Comparison of ENCODE assay signal across 19 cellular contexts in genomic region chr1:21621051-21621450, GRCh38. TPM values are rescaled to one million over a fixed set of nuclear protein-coding genes. Genes with fewer than 3 reads are reported as not detected.
DNase-seq lines count a peak whose midpoint lies in the region; ATAC-seq and TF ChIP-seq lines count a peak whose summit lies in the region.
"Had no signal": no experiment of that assay in that cellular context is flagged by ENCODE, and none has a peak within 500 bp of the region (broad histone marks: within the 10 kb centered on the region; RNA-seq: fewer than 3 reads in every experiment).

No MANE protein-coding gene starts in this region.

- peaks cover 6% of the 10 kb centered on the region for H3K4me1 Mint-ChIP-seq in activated naive CD8-positive, alpha-beta T cell treated with anti-CD3 and anti-CD28 coated beads, Interleukin-2, amount 10 ng/mL, durations not matched to agents 7 days and 5 days
- H3K4me1 Mint-ChIP-seq in activated naive CD8-positive, alpha-beta T cell treated with anti-CD3 and anti-CD28 coated beads for 36 hours, result peaks cover 1% of the 10 kb centered on the region
- peaks cover 65% of the 10 kb centered on the region for H3K4me1 Mint-ChIP-seq in brain
- peaks cover 14% of the 10 kb centered on the region for H3K4me1 Mint-ChIP-seq in type B pancreatic cell (ENCODE audit: unreplicated experiment)

- ATAC-seq in activated naive CD8-positive, alpha-beta T cell treated with anti-CD3 and anti-CD28 coated beads, Interleukin-2, amount 10 ng/mL, durations not matched to agents 7 days and 5 days (ENCODE audit: low read depth), result no peak
- no peak for ATAC-seq in lung (ENCODE audit: insufficient read depth, low FRiP score)
- ATAC-seq: natural killer cell treated with Interleukin-12 subunit alpha and Interleukin-12 subunit beta and Interleukin-15 and Interleukin-18, amount 100 ng/mL, for 72 hours had no signal

- H3K27me3 ChIP-seq in lung (ENCODE audit: control insufficient read depth, insufficient read depth), result no peaks in the 10 kb centered on the region
- no peaks in the 10 kb centered on the region for H3K27me3 ChIP-seq in prostate gland (replicated peaks; ENCODE audit: insufficient read depth)
- peaks cover 13% of the 10 kb centered on the region for H3K27me3 ChIP-seq in H7 (ENCODE audit: control insufficient read depth, insufficient read depth, low read length)

- 63 to 76% methylated on average over 7 of the region's 7 CpGs for WGBS in lung, 2 donors
- WGBS in prostate gland, result 73% methylated on average over 7 of the region's 7 CpGs

- H3K27ac Mint-ChIP-seq in activated naive CD8-positive, alpha-beta T cell treated with anti-CD3 and anti-CD28 coated beads, Interleukin-2, amount 10 ng/mL, durations not matched to agents 7 days and 5 days, result no peak overlapping the region
- H3K27ac Mint-ChIP-seq in activated naive CD8-positive, alpha-beta T cell treated with anti-CD3 and anti-CD28 coated beads for 36 hours, result no peak overlapping the region
- H3K27ac Mint-ChIP-seq in brain (peak overlapping the region in 4 of 5 experiments; percentile 67 to 91 (median 76)), type B pancreatic cell (no peak overlapping the region)
- H3K27ac Mint-ChIP-seq: CD4-positive, alpha-beta T cell; HFFc6; immature natural killer cell; natural killer cell treated with Interleukin-12 subunit alpha and Interleukin-12 subunit beta and Interleukin-15 and Interleukin-18, amount 100 ng/mL, for 72 hours had no signal

- no peaks in the 10 kb centered on the region for H3K9me3 Mint-ChIP-seq in activated naive CD8-positive, alpha-beta T cell treated with anti-CD3 and anti-CD28 coated beads, Interleukin-2, amount 10 ng/mL, durations not matched to agents 7 days and 5 days
- no peaks in the 10 kb centered on the region for H3K9me3 Mint-ChIP-seq in activated naive CD8-positive, alpha-beta T cell treated with anti-CD3 and anti-CD28 coated beads for 36 hours
- H3K9me3 Mint-ChIP-seq in brain (no peaks in the 10 kb centered on the region), type B pancreatic cell (no peaks in the 10 kb centered on the region)
- H3K9me3 Mint-ChIP-seq: CD4-positive, alpha-beta T cell; HFFc6; immature natural killer cell; natural killer cell treated with Interleukin-12 subunit alpha and Interleukin-12 subunit beta and Interleukin-15 and Interleukin-18, amount 100 ng/mL, for 72 hours had no signal

- H3K4me3 Mint-ChIP-seq in activated naive CD8-positive, alpha-beta T cell treated with anti-CD3 and anti-CD28 coated beads, Interleukin-2, amount 10 ng/mL, durations not matched to agents 7 days and 5 days, result peak overlapping the region; percentile 19
- H3K4me3 Mint-ChIP-seq in activated naive CD8-positive, alpha-beta T cell treated with anti-CD3 and anti-CD28 coated beads for 36 hours, result no peak overlapping the region
- H3K4me3 Mint-ChIP-seq in brain (peak overlapping the region; percentile 19 to 80 (median 71)), type B pancreatic cell (peak overlapping the region; percentile 54)

- no peaks in the 10 kb centered on the region for H3K36me3 Mint-ChIP-seq in activated naive CD8-positive, alpha-beta T cell treated with anti-CD3 and anti-CD28 coated beads, Interleukin-2, amount 10 ng/mL, durations not matched to agents 7 days and 5 days
- H3K36me3 Mint-ChIP-seq in activated naive CD8-positive, alpha-beta T cell treated with anti-CD3 and anti-CD28 coated beads for 36 hours, result no peaks in the 10 kb centered on the region
- H3K36me3 Mint-ChIP-seq in brain (peaks cover 10% of the 10 kb centered on the region), type B pancreatic cell (no peaks in the 10 kb centered on the region)
- H3K36me3 Mint-ChIP-seq: immature natural killer cell; natural killer cell treated with Interleukin-12 subunit alpha and Interleukin-12 subunit beta and Interleukin-15 and Interleukin-18, amount 100 ng/mL, for 72 hours had no signal

- H3K9me3 ChIP-seq in lung (ENCODE audit: control insufficient read depth in 2 of 2, insufficient read depth in 1 of 2, low read length in 1 of 2) (no peaks in the 10 kb centered on the region), prostate gland (no peaks in the 10 kb centered on the region)
- H3K9me3 ChIP-seq: heart left ventricle, spleen had no signal

- peaks cover 0 to 7% of the 10 kb centered on the region in 2 donors for H3K4me1 ChIP-seq in lung (ENCODE audit: control insufficient read depth in 2 of 2, insufficient read depth in 2 of 2, low read length in 2 of 2)
- peaks cover 29% of the 10 kb centered on the region for H3K4me1 ChIP-seq in prostate gland (replicated peaks)

- no peak for TF ChIP-seq POLR2A in prostate gland (IDR thresholded peaks at IDR 0.05)

- no peak for DNase-seq in activated naive CD8-positive, alpha-beta T cell treated with anti-CD3 and anti-CD28 coated beads, Interleukin-2, amount 10 ng/mL, durations not matched to agents 7 days and 5 days
- no peak for DNase-seq in activated naive CD8-positive, alpha-beta T cell treated with anti-CD3 and anti-CD28 coated beads for 36 hours
- no peak for DNase-seq in lung (ENCODE audit: low spot score)
- DNase-seq in type B pancreatic cell (ENCODE audit: extremely low spot score, unreplicated experiment), result no peak
- no peak for DNase-seq in prostate gland (ENCODE audit: low spot score)
- no peak for DNase-seq in NCI-H446 treated with DMSO at 0.1 percent for 48 hours (lab: John Stamatoyannopoulos, UW)
- no peak for DNase-seq in H7
- DNase-seq: activated CD4-positive, alpha-beta T cell treated with anti-CD3 and anti-CD28 coated beads, Interleukin-2, amount 50 U/mL, for 4 hours; CD4-positive, alpha-beta T cell; cerebellar nuclear complex; HFFc6; immature natural killer cell; KG1; mesenchymal stem cell; NCI-H2029; spleen had no signal

- H3K27me3 Mint-ChIP-seq in activated naive CD8-positive, alpha-beta T cell treated with anti-CD3 and anti-CD28 coated beads, Interleukin-2, amount 10 ng/mL, durations not matched to agents 7 days and 5 days, result peaks cover 24% of the 10 kb centered on the region
- H3K27me3 Mint-ChIP-seq in activated naive CD8-positive, alpha-beta T cell treated with anti-CD3 and anti-CD28 coated beads for 36 hours, result peaks cover 43% of the 10 kb centered on the region
- no peaks in the 10 kb centered on the region for H3K27me3 Mint-ChIP-seq in brain
- peaks cover 13% of the 10 kb centered on the region for H3K27me3 Mint-ChIP-seq in type B pancreatic cell

- H3K4me3 ChIP-seq in lung, result peak overlapping the region; percentile 7
- H3K4me3 ChIP-seq in prostate gland, result peak overlapping the region in 1 of 2 donors; percentile 54
- no peak overlapping the region for H3K4me3 ChIP-seq in H7 (ENCODE audit: insufficient read depth, low read depth, low read length)
- H3K4me3 ChIP-seq: heart left ventricle, spleen had no signal

- no peak for TF ChIP-seq CTCF in brain (conservative IDR thresholded peaks at IDR 0.05)
- TF ChIP-seq CTCF in lung (IDR thresholded peaks at IDR 0.05; ENCODE audit: control extremely low read depth, extremely low read depth), result no peak
- no peak for TF ChIP-seq CTCF in type B pancreatic cell (conservative IDR thresholded peaks at IDR 0.05)
- no peak for TF ChIP-seq CTCF in prostate gland (IDR thresholded peaks at IDR 0.05)

- intact Hi-C loops in prostate gland (cut with DNase I), result no loop called here

- POLR2A ChIA-PET in activated naive CD8-positive, alpha-beta T cell treated with anti-CD3 and anti-CD28 coated beads, Interleukin-2, amount 10 ng/mL, durations not matched to agents 7 days and 5 days (lab: Charles Lee), result no interaction called here

- no peaks in the 10 kb centered on the region for H3K36me3 ChIP-seq in lung (ENCODE audit: control insufficient read depth in 2 of 2, insufficient read depth in 2 of 2, low read length in 2 of 2)
- H3K36me3 ChIP-seq in prostate gland, result no peaks in the 10 kb centered on the region
- H3K36me3 ChIP-seq in H7 (replicated peaks; ENCODE audit: control insufficient read depth, insufficient read depth, low read length), result no peaks in the 10 kb centered on the region
- H3K36me3 ChIP-seq: heart left ventricle, spleen had no signal

- H3K27ac ChIP-seq in lung (ENCODE audit: low read depth in 1 of 2, low read length in 1 of 2), result no peak overlapping the region
- H3K27ac ChIP-seq in prostate gland, result no peak overlapping the region
- H3K27ac ChIP-seq: heart left ventricle, spleen had no signal

RNA-seq across cellular contexts. Expression of gene RAP1GAP, which starts 48.1 kb away (rescaled TPM):
- under 1 TPM; 0.37 to 0.69 TPM for total RNA-seq in activated naive CD8-positive, alpha-beta T cell treated with anti-CD3 and anti-CD28 coated beads, Interleukin-2, amount 10 ng/mL, durations not matched to agents 7 days and 5 days
- 1 to 10 TPM in 1 of 2 experiments, under 1 TPM in 1; 0.66 to 1.3 TPM for total RNA-seq in activated naive CD8-positive, alpha-beta T cell treated with anti-CD3 and anti-CD28 coated beads for 36 hours
- polyA plus RNA-seq in brain (ENCODE audit: insufficient read depth, low read depth, low replicate concordance) (60.7 TPM), lung (10 to 100 TPM in 1 of 2 donors, 1 to 10 TPM in 1; 5.6 to 64.7 TPM)
- total RNA-seq in lung (10 to 100 TPM; 14.6 to 41.4 TPM), type B pancreatic cell (ENCODE audit: low replicate concordance) (18.5 and 20.3 TPM in 2 replicates), prostate gland (10 to 100 TPM; 22.9 to 36.1 TPM)
- total RNA-seq in H7 (2014; rRNA removed; shearing (Covaris generic)), result 9.4 and 10.1 TPM in 2 replicates
- polyA plus RNA-seq: immature natural killer cell had no signal

Comparison
In these comparisons a context has a peak if more than half of its experiments do, and no peak if none do; other contexts are left out.
1. H3K27ac Mint-ChIP-seq: peak in brain (4 of 5); none in activated naive CD8-positive, alpha-beta T cell treated with anti-CD3 and anti-CD28 coated beads, Interleukin-2, amount 10 ng/mL, durations not matched to agents 7 days and 5 days (single experiment), activated naive CD8-positive, alpha-beta T cell treated with anti-CD3 and anti-CD28 coated beads for 36 hours (single experiment) and type B pancreatic cell (single experiment).